In genomic region chrX:133969191-133969590, GRCh38 we compare ENCODE assay signal across 16 cellular contexts. TPM values are rescaled to one million over a fixed set of nuclear protein-coding genes. Genes with fewer than 3 reads are reported as not detected.
DNase-seq lines count a peak whose midpoint lies in the region; ATAC-seq and TF ChIP-seq lines count a peak whose summit lies in the region.
"Had no signal": no experiment of that assay in that cellular context is flagged by ENCODE, and none has a peak within 500 bp of the region (broad histone marks: within the 10 kb centered on the region; RNA-seq: fewer than 3 reads in every experiment).

No MANE protein-coding gene starts in this region.

- peaks cover 71 to 85% of the 10 kb centered on the region in 2 experiments for H3K4me1 Mint-ChIP-seq in H9
- H3K4me1 Mint-ChIP-seq: CD14-positive monocyte, IgD-negative memory B cell had no signal

- H3K9me3 ChIP-seq in H9 (ENCODE audit: control insufficient read depth, low read depth, low read length) (no peaks in the 10 kb centered on the region), HUES6 (ENCODE audit: control insufficient read depth, insufficient read depth, low read depth, low read length) (no peaks in the 10 kb centered on the region), iPS-18a (ENCODE audit: control insufficient read depth, low read depth, low read length) (peaks cover 15% of the 10 kb centered on the region), neuronal stem cell (replicated peaks in 1 of 2; ENCODE audit: control insufficient read depth in 2 of 2, insufficient read depth in 1 of 2, low read depth in 1 of 2, low read length in 2 of 2) (no peaks in the 10 kb centered on the region)

- H3K4me2 ChIP-seq in H9 (ENCODE audit: insufficient read depth, insufficient read length, low read length) (peak overlapping the region; percentile 25), neuronal stem cell (ENCODE audit: insufficient read depth, low read length, poor library complexity, severe bottlenecking) (peak overlapping the region; percentile 18)

- H4K20me1 ChIP-seq in H9 (ENCODE audit: control insufficient read depth, insufficient read depth, insufficient read length), result no peaks in the 10 kb centered on the region

- H3K14ac ChIP-seq in H9 (ENCODE audit: insufficient read depth, low read length), result no peak overlapping the region
- no peak overlapping the region for H3K14ac ChIP-seq in neuronal stem cell (ENCODE audit: low read length)

- no peaks in the 10 kb centered on the region for H3K27me3 Mint-ChIP-seq in H9 (ENCODE audit: low read depth)

- H2BK20ac ChIP-seq in H9 (ENCODE audit: low read depth, low read length, poor library complexity, severe bottlenecking), result no peak overlapping the region

- no peak overlapping the region for H3K4ac ChIP-seq in H9 (ENCODE audit: low read depth, low read length)
- no peak overlapping the region for H3K4ac ChIP-seq in neuronal stem cell (ENCODE audit: low read length)

- no CpG with 5 or more reads among the region's 3 CpGs for WGBS in H9 (ENCODE audit: extremely low coverage, insufficient read length, low lambda C conversion rate)
- WGBS in neuronal stem cell (ENCODE audit: extremely low coverage in 2 of 2, insufficient read length in 2 of 2, insufficient replicate concordance in 1 of 2), 2 donors, result no CpG with 5 or more reads among the region's 3 CpGs

- peaks cover 7% of the 10 kb centered on the region; the same call in 1 of the 2 replicates for H3K4me1 ChIP-seq in H9 (ENCODE audit: insufficient read depth, low read length)
- H3K4me1 ChIP-seq in HUES6 (ENCODE audit: control insufficient read depth, insufficient read depth, low read length), result peaks cover 48% of the 10 kb centered on the region
- H3K4me1 ChIP-seq in iPS-18a (ENCODE audit: control insufficient read depth, low read depth, low read length), result peaks cover 24% of the 10 kb centered on the region
- peaks cover 4 to 10% of the 10 kb centered on the region in 2 donors for H3K4me1 ChIP-seq in neuronal stem cell (ENCODE audit: control insufficient read depth in 2 of 2, insufficient read depth in 1 of 2, low read depth in 1 of 2, low read length in 2 of 2)

- H2BK15ac ChIP-seq in H9 (ENCODE audit: low read depth, low read length), result no peak overlapping the region
- H2BK15ac ChIP-seq in neuronal stem cell (ENCODE audit: low read length), result no peak overlapping the region

- no peak overlapping the region for H4K5ac ChIP-seq in H9 (ENCODE audit: insufficient read length, low read depth, low read length)

- H2BK120ac ChIP-seq in H9 (ENCODE audit: low read depth, low read length, poor library complexity, severe bottlenecking), result no peak overlapping the region
- no peak overlapping the region for H2BK120ac ChIP-seq in neuronal stem cell (ENCODE audit: low read depth, low read length)

- peaks cover 4 to 13% (median 4%) of the 10 kb centered on the region in 3 experiments; a peak in 6 of 7 replicates for H3K36me3 Mint-ChIP-seq in H9 (ENCODE audit: insufficient read depth in 1 of 3, low read depth in 3 of 3)
- H3K36me3 Mint-ChIP-seq: CD14-positive monocyte; CD8-positive, alpha-beta T cell; IgD-negative memory B cell had no signal

- H2BK12ac ChIP-seq in H9 (ENCODE audit: insufficient read length, low read depth, low read length), result no peak overlapping the region
- H2BK12ac ChIP-seq in neuronal stem cell (ENCODE audit: low read length), result no peak overlapping the region

- no peaks in the 10 kb centered on the region for H3K23me2 ChIP-seq in H9 (ENCODE audit: insufficient read length, low read depth, low read length, poor library complexity, severe bottlenecking)

- H3K9me3 Mint-ChIP-seq in H9, result no peaks in the 10 kb centered on the region
- H3K9me3 Mint-ChIP-seq: CD14-positive monocyte; CD8-positive, alpha-beta T cell; IgD-negative memory B cell had no signal

- no peaks in the 10 kb centered on the region for H3K79me2 ChIP-seq in H9 (ENCODE audit: insufficient read depth, low read length)

- H3K9ac ChIP-seq in H9 (ENCODE audit: extremely low read depth, insufficient read length, low read length) (no peak overlapping the region), HUES6 (ENCODE audit: low read length) (no peak overlapping the region), iPS-18a (ENCODE audit: low read length) (no peak overlapping the region), neuronal stem cell (ENCODE audit: low read depth, low read length, poor library complexity) (no peak overlapping the region)

- 0 out of 2 replicates have a peak overlapping the region, but pooled peaks have one; percentile 23 for H3K4me3 ChIP-seq in HUES6 (ENCODE audit: low read depth, low read length)
- H3K4me3 ChIP-seq in iPS-18a (ENCODE audit: low read length), result peak overlapping the region; percentile 10
- no peak overlapping the region for H3K4me3 ChIP-seq in neuronal stem cell (ENCODE audit: low read length in 2 of 2)

- DNase-seq in H9 (no peak), neuronal stem cell (ENCODE audit: low spot score) (no peak), activated gamma-delta T cell (lab: John Stamatoyannopoulos, UW) (no peak)
- DNase-seq in activated CD4-positive, alpha-beta T cell treated with anti-CD3 and anti-CD28 coated beads, Interleukin-2, amount 50 U/mL, for 4 hours, result no peak
- DNase-seq: CD8-positive, alpha-beta T cell; COR-L47; DND-41; GDM1; KG1 had no signal

- H3K18ac ChIP-seq in H9 (ENCODE audit: insufficient read length, low read depth, low read length) (no peak overlapping the region), neuronal stem cell (ENCODE audit: low read length) (no peak overlapping the region)

- H3K27me3 ChIP-seq in H9 (ENCODE audit: insufficient read depth, low read length) (no peaks in the 10 kb centered on the region), HUES6 (ENCODE audit: control insufficient read depth, insufficient read depth, low read length) (peaks cover 3% of the 10 kb centered on the region; the same call in 1 of the 2 replicates), iPS-18a (ENCODE audit: control insufficient read depth, insufficient read depth, low read length) (no peaks in the 10 kb centered on the region), neuronal stem cell (ENCODE audit: control insufficient read depth in 3 of 3, insufficient read depth in 3 of 3, low read depth in 1 of 3, low read length in 3 of 3) (peaks cover 0 to 6% (median 0%) of the 10 kb centered on the region in 3 experiments)

- H4K8ac ChIP-seq in H9 (replicated peaks; ENCODE audit: insufficient read length, low read depth, low read length) (no peak overlapping the region), neuronal stem cell (ENCODE audit: low read depth, low read length) (no peak overlapping the region)

- H3K27ac ChIP-seq in H9 (ENCODE audit: insufficient read length, low read depth, low read length), result no peak overlapping the region
- H3K27ac ChIP-seq in HUES6 (ENCODE audit: low read depth, low read length), result no peak overlapping the region; the same call in 1 of the 2 replicates
- H3K27ac ChIP-seq in iPS-18a (ENCODE audit: low read length), result no peak overlapping the region
- peak overlapping the region; percentile 85 for H3K27ac ChIP-seq in neuronal stem cell (replicated peaks; ENCODE audit: low read length)

- no peak overlapping the region for H2AFZ ChIP-seq in H9 (ENCODE audit: low read length)
- no peak overlapping the region for H2AFZ ChIP-seq in neuronal stem cell (ENCODE audit: low read length)

- no peak for TF ChIP-seq CTCF in H9 (conservative IDR thresholded peaks at IDR 0.05)

- H3K36me3 ChIP-seq in HUES6 (ENCODE audit: control insufficient read depth, insufficient read depth, low read length), result no peaks in the 10 kb centered on the region
- H3K36me3 ChIP-seq in iPS-18a (ENCODE audit: control insufficient read depth, low read depth, low read length), result no peaks in the 10 kb centered on the region
- H3K36me3 ChIP-seq in neuronal stem cell (replicated peaks in 1 of 2; ENCODE audit: control insufficient read depth in 2 of 2, insufficient read depth in 2 of 2, low read length in 2 of 2), result no peaks in the 10 kb centered on the region

- H3T11ph ChIP-seq in H9 (ENCODE audit: low read length), result no peak overlapping the region

- no peak overlapping the region for H2AK5ac ChIP-seq in H9 (ENCODE audit: insufficient read length, low read length)
- no peak overlapping the region for H2AK5ac ChIP-seq in neuronal stem cell (ENCODE audit: low read depth, low read length)

- peak overlapping the region; percentile 34 to 64 for H3K4me3 Mint-ChIP-seq in H9
- H3K4me3 Mint-ChIP-seq: CD14-positive monocyte; CD8-positive, alpha-beta T cell; IgD-negative memory B cell had no signal

- H3K79me1 ChIP-seq in H9 (ENCODE audit: insufficient read depth, low read depth, low read length, poor library complexity, severe bottlenecking), result no peaks in the 10 kb centered on the region
- H3K79me1 ChIP-seq in neuronal stem cell (ENCODE audit: low read depth, low read length), result peaks cover 3% of the 10 kb centered on the region

- H4K91ac ChIP-seq in H9 (ENCODE audit: insufficient read length, low read depth, low read length) (no peak overlapping the region), neuronal stem cell (ENCODE audit: low read depth, low read length, poor library complexity) (no peak overlapping the region)

- H2BK5ac ChIP-seq in H9 (ENCODE audit: insufficient read length, low read length) (no peak overlapping the region), neuronal stem cell (ENCODE audit: low read length) (no peak overlapping the region)

- peak overlapping the region; percentile 36 to 93 (median 74); a peak in 5 of 7 replicates for H3K27ac Mint-ChIP-seq in H9
- H3K27ac Mint-ChIP-seq: CD14-positive monocyte; CD8-positive, alpha-beta T cell; IgD-negative memory B cell had no signal

- ATAC-seq in HG02852 (IDR thresholded peaks at IDR 0.05; ENCODE audit: unreplicated experiment), result no peak
- ATAC-seq: CD8-positive, alpha-beta T cell had no signal

- no peak overlapping the region for H3K56ac ChIP-seq in H9 (ENCODE audit: insufficient read length, low read depth, low read length)

- H3K23ac ChIP-seq in H9 (ENCODE audit: insufficient read length, low read depth, low read length), result no peak overlapping the region
- no peak overlapping the region for H3K23ac ChIP-seq in neuronal stem cell (ENCODE audit: low read depth, low read length, poor library complexity)

RNA-seq across cellular contexts. Expression of gene GPC3, which starts 16.2 kb away (rescaled TPM):
- 106 and 108 TPM in 2 replicates for total RNA-seq in H9 (2021)
- 308 TPM for polyA plus RNA-seq in neuronal stem cell (2013, experiment 1 of 2)
- 313 TPM for polyA plus RNA-seq in neuronal stem cell (2013, experiment 2 of 2)
- polyA plus RNA-seq: AG04450, BJ, CD14-positive monocyte had no signal

Comparison
In these comparisons a context has a peak if more than half of its experiments do, and no peak if none do; other contexts are left out.
1. H3K4me3 ChIP-seq: peak in HUES6 (single experiment) and iPS-18a (single experiment); none in neuronal stem cell (0 of 2).